In the genomic region with DNA sequence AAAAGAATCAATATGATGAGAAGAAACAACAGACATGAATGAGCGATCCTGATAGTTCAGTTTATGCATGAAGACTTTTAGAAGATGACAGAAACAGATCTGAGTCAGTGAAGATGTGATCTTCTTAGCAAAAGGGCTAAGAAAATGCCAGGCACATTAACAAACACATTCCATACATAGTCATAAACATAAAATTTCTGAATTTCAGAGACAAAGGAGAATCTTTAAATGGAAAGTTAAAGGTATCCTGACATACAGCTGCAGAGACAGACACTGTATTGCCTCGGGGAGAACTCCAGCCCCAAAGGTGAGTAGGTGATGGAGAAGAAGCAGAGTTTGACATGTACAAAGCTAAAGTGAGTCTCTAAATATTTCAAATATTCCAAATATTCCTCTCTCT, we compare ENCODE assay signal across 32 cellular contexts. TPM values are rescaled to one million over a fixed set of nuclear protein-coding genes. Genes with fewer than 3 reads are reported as not detected.
A peak's percentile ranks its signal among the peaks of the same experiment; 100 is the strongest.
DNase-seq lines count a peak whose midpoint lies in the region; FAIRE-seq and TF ChIP-seq lines count a peak whose summit lies in the region.
"Had no signal": no experiment of that assay in that cellular context is flagged by ENCODE, and none has a peak within 500 bp of the region (broad histone marks: within the 10 kb centered on the region; RNA-seq: fewer than 3 reads in every experiment).

No MANE protein-coding gene starts in this region.

- dilution Hi-C loops in keratinocyte (cut with MboI; ENCODE audit: extremely low pct_ligation_motif_present, low sequenced_read_pairs), result no loop called here

- H3K79me2 ChIP-seq in GM23248 (ENCODE audit: insufficient read depth) (no peaks in the 10 kb centered on the region), astrocyte (ENCODE audit: insufficient read depth, low read length) (no peaks in the 10 kb centered on the region), keratinocyte (ENCODE audit: control insufficient read depth, insufficient read depth, low read length) (no peaks in the 10 kb centered on the region)

- peak; percentile 67 for DNase-seq in GM23248
- no peak for DNase-seq in astrocyte (ENCODE audit: low read depth)
- no peak for DNase-seq in keratinocyte (ENCODE audit: low read depth, low spot score)
- DNase-seq in H7, result no peak
- DNase-seq in NCI-H524 treated with DMSO at 0.1 percent for 48 hours (lab: John Stamatoyannopoulos, UW), result no peak
- no peak for DNase-seq in suprapubic skin (ENCODE audit: low spot score in 2 of 2)
- no peak for DNase-seq in endothelial cell (ENCODE audit: low spot score)
- DNase-seq: activated CD4-positive, alpha-beta T cell treated with anti-CD3 and anti-CD28 coated beads for 36 hours; activated CD8-positive, alpha-beta memory T cell treated with anti-CD3 and anti-CD28 coated beads, Interleukin-2, amount 50 U/mL, for 48 hours; activated CD8-positive, alpha-beta T cell treated with anti-CD3 and anti-CD28 coated beads for 36 hours; activated naive CD4-positive, alpha-beta T cell treated with anti-CD3 and anti-CD28 coated beads for 36 hours; DND-41; immature natural killer cell; NCI-H1417; NCI-H2081 treated with DMSO at 0.1 percent for 48 hours; NCI-H2227 treated with DMSO at 0.1 percent for 48 hours; NCI-H748 treated with DMSO at 0.1 percent for 48 hours; posterior cingulate gyrus; SIG-M5; stimulated activated CD8-positive, alpha-beta memory T cell treated with anti-CD3 and anti-CD28 coated beads, Interleukin-4, amount 100 ng/mL, for 48 hours; stomach; SW 1271; thyroid gland had no signal

- H3F3A ChIP-seq in GM23248 (ENCODE audit: insufficient read depth), result peaks cover 16% of the 10 kb centered on the region

- H3K36me3 ChIP-seq in GM23248 (ENCODE audit: low read depth) (no peaks in the 10 kb centered on the region), astrocyte (ENCODE audit: insufficient read depth, low read length) (no peaks in the 10 kb centered on the region), keratinocyte (ENCODE audit: control insufficient read depth in 2 of 2, extremely low read depth in 1 of 2, insufficient read depth in 2 of 2, low read length in 2 of 2) (no peaks in the 10 kb centered on the region), H7 (replicated peaks; ENCODE audit: control insufficient read depth, insufficient read depth, low read length) (no peaks in the 10 kb centered on the region), suprapubic skin (no peaks in the 10 kb centered on the region)
- H3K36me3 ChIP-seq: neural progenitor cell, right atrium auricular region, stomach, thyroid gland had no signal

- H3K36me3 Mint-ChIP-seq in astrocyte (ENCODE audit: low read depth, unreplicated experiment), result no peaks in the 10 kb centered on the region
- H3K36me3 Mint-ChIP-seq in endothelial cell (ENCODE audit: low read depth, unreplicated experiment), result no peaks in the 10 kb centered on the region
- H3K36me3 Mint-ChIP-seq: brain, CD14-positive monocyte, immature natural killer cell, memory B cell, neural progenitor cell had no signal

- no peaks in the 10 kb centered on the region for H3K9me1 ChIP-seq in keratinocyte (ENCODE audit: control insufficient read depth, extremely low read depth, insufficient read depth, low read length)

- FAIRE-seq in astrocyte (lab: Jason Lieb, UNC), result peak; percentile 83
- FAIRE-seq in keratinocyte (lab: Jason Lieb, UNC), result peak; percentile 72
- FAIRE-seq: D721Med, H1 had no signal

- in situ Hi-C loops in GM23248 (cut with MboI), result no loop called here

- H3K27ac Mint-ChIP-seq in astrocyte (ENCODE audit: unreplicated experiment) (peak overlapping the region; percentile 11), endothelial cell (ENCODE audit: unreplicated experiment) (no peak overlapping the region)
- H3K27ac Mint-ChIP-seq: activated CD4-positive, alpha-beta T cell treated with anti-CD3 and anti-CD28 coated beads for 36 hours; activated CD8-positive, alpha-beta T cell treated with anti-CD3 and anti-CD28 coated beads for 36 hours; activated naive CD4-positive, alpha-beta T cell treated with anti-CD3 and anti-CD28 coated beads for 36 hours; brain; CD14-positive monocyte; immature natural killer cell; memory B cell; neural progenitor cell had no signal

- H3K27me3 ChIP-seq in GM23248 (replicated peaks; ENCODE audit: insufficient read depth) (no peaks in the 10 kb centered on the region), astrocyte (ENCODE audit: insufficient read depth, low read length) (no peaks in the 10 kb centered on the region), keratinocyte (ENCODE audit: control insufficient read depth, extremely low read depth, insufficient read depth, low read length) (no peaks in the 10 kb centered on the region), H7 (ENCODE audit: control insufficient read depth, insufficient read depth, low read length) (no peaks in the 10 kb centered on the region), suprapubic skin (no peaks in the 10 kb centered on the region)
- H3K27me3 ChIP-seq: neural progenitor cell, right atrium auricular region, stomach, thyroid gland had no signal

- no peaks in the 10 kb centered on the region for H3K9me3 Mint-ChIP-seq in astrocyte (ENCODE audit: unreplicated experiment)
- no peaks in the 10 kb centered on the region for H3K9me3 Mint-ChIP-seq in endothelial cell (ENCODE audit: unreplicated experiment)
- H3K9me3 Mint-ChIP-seq: activated CD8-positive, alpha-beta T cell treated with anti-CD3 and anti-CD28 coated beads for 36 hours; activated naive CD4-positive, alpha-beta T cell treated with anti-CD3 and anti-CD28 coated beads for 36 hours; brain; immature natural killer cell; memory B cell had no signal

- H3K9me2 ChIP-seq in GM23248 (ENCODE audit: insufficient read depth), result no peaks in the 10 kb centered on the region

- H3K9me3 ChIP-seq in GM23248 (ENCODE audit: low read depth) (no peaks in the 10 kb centered on the region), astrocyte (ENCODE audit: insufficient read depth, low read depth, low read length) (no peaks in the 10 kb centered on the region), keratinocyte (ENCODE audit: control insufficient read depth, low read depth, low read length) (no peaks in the 10 kb centered on the region), suprapubic skin (no peaks in the 10 kb centered on the region)
- H3K9me3 ChIP-seq: right atrium auricular region, stomach, thyroid gland had no signal

- H2AFZ ChIP-seq in GM23248 (peak overlapping the region; percentile 63), astrocyte (ENCODE audit: low read depth, low read length) (peak overlapping the region; percentile 14), keratinocyte (ENCODE audit: control insufficient read depth, low read length) (no peak overlapping the region)
- H2AFZ ChIP-seq: neural progenitor cell had no signal

- H3K9ac ChIP-seq in GM23248 (peak overlapping the region; percentile 19; the same call in 1 of the 2 replicates), astrocyte (ENCODE audit: low read length) (no peak overlapping the region), keratinocyte (ENCODE audit: control insufficient read depth, extremely low read depth, insufficient read depth, low read length) (no peak overlapping the region)
- H3K9ac ChIP-seq: KMS-11, neural progenitor cell had no signal

- H3K4me1 Mint-ChIP-seq in astrocyte (ENCODE audit: low read depth, unreplicated experiment) (peaks cover 23% of the 10 kb centered on the region), endothelial cell (ENCODE audit: unreplicated experiment) (peaks cover 17% of the 10 kb centered on the region)
- H3K4me1 Mint-ChIP-seq: activated CD4-positive, alpha-beta T cell treated with anti-CD3 and anti-CD28 coated beads for 36 hours; immature natural killer cell; memory B cell had no signal

- H3K4me2 ChIP-seq in GM23248 (ENCODE audit: unreplicated experiment), result peak overlapping the region; percentile 69
- H3K4me2 ChIP-seq in astrocyte (ENCODE audit: low read length), result peak overlapping the region; percentile 28
- H3K4me2 ChIP-seq in keratinocyte (ENCODE audit: control insufficient read depth, extremely low read depth, insufficient read depth, low read depth, low read length), result peak overlapping the region; percentile 3
- H3K4me2 ChIP-seq: KMS-11, neural progenitor cell had no signal

- H4K20me1 ChIP-seq in GM23248 (ENCODE audit: insufficient read depth), result no peaks in the 10 kb centered on the region
- H4K20me1 ChIP-seq in astrocyte (ENCODE audit: insufficient read depth, low read length), result no peaks in the 10 kb centered on the region
- H4K20me1 ChIP-seq in keratinocyte (ENCODE audit: control insufficient read depth, extremely low read depth, insufficient read depth, low read length), result no peaks in the 10 kb centered on the region

- H3K4me1 ChIP-seq in GM23248 (ENCODE audit: insufficient read depth) (peaks cover 36% of the 10 kb centered on the region), astrocyte (ENCODE audit: insufficient read depth, low read length) (peaks cover 5% of the 10 kb centered on the region), keratinocyte (ENCODE audit: control insufficient read depth, extremely low read depth, insufficient read depth, low read length) (peaks cover 17% of the 10 kb centered on the region), suprapubic skin (no peaks in the 10 kb centered on the region)
- H3K4me1 ChIP-seq: neural progenitor cell, right atrium auricular region, stomach, thyroid gland had no signal

- TF ChIP-seq EP300 in suprapubic skin (IDR thresholded peaks at IDR 0.05), result no peak

- H3K4me3 Mint-ChIP-seq in astrocyte (ENCODE audit: unreplicated experiment) (no peak overlapping the region), endothelial cell (ENCODE audit: unreplicated experiment) (no peak overlapping the region)
- H3K4me3 Mint-ChIP-seq: activated CD4-positive, alpha-beta T cell treated with anti-CD3 and anti-CD28 coated beads for 36 hours; activated CD8-positive, alpha-beta T cell treated with anti-CD3 and anti-CD28 coated beads for 36 hours; activated naive CD4-positive, alpha-beta T cell treated with anti-CD3 and anti-CD28 coated beads for 36 hours; brain; immature natural killer cell; memory B cell; neural progenitor cell had no signal

- H3K27ac ChIP-seq in GM23248 (peak overlapping the region; percentile 48), astrocyte (ENCODE audit: low read depth, low read length) (peak overlapping the region; percentile 18), keratinocyte (ENCODE audit: control insufficient read depth, insufficient read depth, low read length) (no peak overlapping the region), suprapubic skin (no peak overlapping the region)
- H3K27ac ChIP-seq: KMS-11, neural progenitor cell, right atrium auricular region, stomach, thyroid gland, VCaP had no signal

- H3K27me3 Mint-ChIP-seq in astrocyte (ENCODE audit: low read depth, unreplicated experiment), result no peaks in the 10 kb centered on the region
- no peaks in the 10 kb centered on the region for H3K27me3 Mint-ChIP-seq in endothelial cell (ENCODE audit: unreplicated experiment)
- H3K27me3 Mint-ChIP-seq: brain had no signal

- TF ChIP-seq CTCF in astrocyte (IDR thresholded peaks at IDR 0.05; ENCODE audit: insufficient read depth, low read depth, low read length) (no peak), keratinocyte (optimal IDR thresholded peaks at IDR 0.05 in 1 of 3, IDR thresholded peaks at IDR 0.05 in 1 of 3, conservative IDR thresholded peaks at IDR 0.05 in 1 of 3; ENCODE audit: extremely low read depth in 1 of 3, insufficient read depth in 2 of 3, low read length in 3 of 3) (no peak), suprapubic skin (IDR thresholded peaks at IDR 0.05) (no peak), endothelial cell (IDR thresholded peaks at IDR 0.05; ENCODE audit: unreplicated experiment) (no peak)

- no peak for TF ChIP-seq POLR2A in suprapubic skin (IDR thresholded peaks at IDR 0.05)

- peak overlapping the region; percentile 27 for H3K4me3 ChIP-seq in GM23248
- no peak overlapping the region for H3K4me3 ChIP-seq in astrocyte (ENCODE audit: insufficient read depth, low read depth, low read length)
- H3K4me3 ChIP-seq in keratinocyte (ENCODE audit: control insufficient read depth in 2 of 3, extremely low read depth in 1 of 3, insufficient read depth in 2 of 3, low read depth in 1 of 3, low read length in 3 of 3), result no peak overlapping the region
- no peak overlapping the region for H3K4me3 ChIP-seq in H7 (ENCODE audit: insufficient read depth, low read depth, low read length)
- no peak overlapping the region for H3K4me3 ChIP-seq in suprapubic skin
- H3K4me3 ChIP-seq: neural progenitor cell, right atrium auricular region, stomach, thyroid gland had no signal

- 55 to 57% methylated on average over 2 of the region's 2 CpGs for WGBS in GM23248 (ENCODE audit: low coverage in 1 of 2, low lambda C conversion rate in 2 of 2, missing lambda C conversion rate in 2 of 2), 2 experiments
- WGBS in suprapubic skin, result 66% methylated on average over 2 of the region's 2 CpGs

RNA-seq across cellular contexts. Expression of gene FN1, which starts 40.6 kb away (rescaled TPM):
- 33,406 and 36,331 TPM in 2 replicates for total RNA-seq in GM23248 (2014; rRNA removed; shearing (Covaris generic))
- polyA plus RNA-seq in GM23248 (2016; fragmentation: Nextera tagmentation; extraction: Ambion mirVana) (19,771 and 20,647 TPM in 2 replicates), keratinocyte (1,649 to 4,168 TPM (median 2,964 TPM) in 3 replicates)
- total RNA-seq in astrocyte (17,010 and 22,524 TPM in 2 replicates), suprapubic skin (10 to 100 TPM; 45.8 to 78.1 (median 52.7) TPM), endothelial cell (ENCODE audit: unreplicated experiment) (1,159 TPM)
- polyA plus RNA-seq in keratinocyte (2011; ENCODE audit: low read depth), result 122 TPM
- polyA plus RNA-seq in keratinocyte (2011; cell fraction: cytosol; rRNA removed), result 812 and 843 TPM in 2 replicates
- 8,405 and 11,754 TPM in 2 replicates for polyA plus RNA-seq in keratinocyte (2011; cell fraction: nucleus; rRNA removed)
- 121 and 3,790 TPM in 2 replicates for polyA plus RNA-seq in keratinocyte (2012; ENCODE audit: low replicate concordance)
- polyA minus RNA-seq in keratinocyte, result 3,926 to 7,724 TPM (median 4,827 TPM) in 3 replicates
- polyA minus RNA-seq in keratinocyte (2011; cell fraction: cytosol; rRNA and poly(A)+ RNA removed), result 2,478 TPM
- polyA minus RNA-seq in keratinocyte (2011; cell fraction: nucleus; rRNA and poly(A)+ RNA removed), result 5,843 and 14,065 TPM in 2 replicates
- total RNA-seq in H7 (2014; rRNA removed; shearing (Covaris generic)), result 42.8 and 50.4 TPM in 2 replicates

Comparison
In these comparisons a context has a peak if more than half of its experiments do, and no peak if none do; other contexts are left out.
1. H3K27ac ChIP-seq: peak in GM23248 (single experiment) and astrocyte (single experiment); none in keratinocyte (single experiment) and suprapubic skin (single experiment).
2. H3K4me2 ChIP-seq: peak in every context shown above with its lines; median percentile 69 in GM23248; 28 in astrocyte; 3 in keratinocyte.
3. RNA of gene FN1, which starts 40.6 kb away (total RNA-seq): 33,406 to 36,331 TPM in GM23248 and 17,010 to 22,524 TPM in astrocyte; 1,159 TPM in endothelial cell (single experiment), 45.8 to 78.1 TPM in suprapubic skin and 42.8 to 50.4 TPM in H7; every median in the first group is over 10 times any median in the second.